ENCODE assay signal across 8 cellular contexts in genomic region chr12:96121271-96121711, GRCh38.
DNase-seq lines count a peak whose midpoint lies in the region; ATAC-seq, FAIRE-seq and TF ChIP-seq lines count a peak whose summit lies in the region.

No MANE protein-coding gene starts in this region.

- no peak overlapping the region for H2BK5ac ChIP-seq in mesenchymal stem cell (ENCODE audit: low read depth, low read length, poor library complexity, severe bottlenecking)

- intact Hi-C loops in transverse colon (cut with DNase I; ENCODE audit: low total_unique reads): no loop called here

- H3K27me3 ChIP-seq in mesenchymal stem cell (ENCODE audit: control insufficient read depth in 1 of 2, insufficient read depth in 1 of 2, low read length in 2 of 2) (peaks cover 0 to 4% of the 10 kb centered on the region in 2 experiments), transverse colon (peaks cover 5% of the 10 kb centered on the region)

- no peaks in the 10 kb centered on the region for H3K36me3 ChIP-seq in mesenchymal stem cell (ENCODE audit: control insufficient read depth in 1 of 2, insufficient read depth in 2 of 2, low read depth in 1 of 2, low read length in 2 of 2)
- no peaks in the 10 kb centered on the region for H3K36me3 ChIP-seq in transverse colon

- no peak overlapping the region for H2BK12ac ChIP-seq in mesenchymal stem cell (ENCODE audit: low read length in 2 of 2)

- no peak overlapping the region for H3K23ac ChIP-seq in mesenchymal stem cell (ENCODE audit: low read length in 2 of 2)

- no peak overlapping the region for H2AFZ ChIP-seq in mesenchymal stem cell (ENCODE audit: low read depth, low read length)

- H4K91ac ChIP-seq in mesenchymal stem cell (ENCODE audit: low read length): no peak overlapping the region

- 61% methylated on average over 4 of the region's 4 CpGs for WGBS in mesenchymal stem cell
- WGBS in transverse colon (ENCODE audit: low coverage in 1 of 2), 2 donors: 45 to 60% methylated on average over 1 to 4 of the region's 4 CpGs

- H2BK15ac ChIP-seq in mesenchymal stem cell (ENCODE audit: low read depth, poor library complexity, severe bottlenecking): no peak overlapping the region

- no peak overlapping the region for H3K18ac ChIP-seq in mesenchymal stem cell (ENCODE audit: low read depth in 1 of 2, low read length in 2 of 2)

- no peak overlapping the region for H3K9ac ChIP-seq in mesenchymal stem cell (ENCODE audit: low read length)

- H4K8ac ChIP-seq in mesenchymal stem cell (ENCODE audit: low read length): no peak overlapping the region

- H3K27ac ChIP-seq in mesenchymal stem cell (ENCODE audit: low read length, poor library complexity, severe bottlenecking): no peak overlapping the region
- no peak overlapping the region for H3K27ac ChIP-seq in transverse colon

- H2BK120ac ChIP-seq in mesenchymal stem cell (ENCODE audit: low read depth, low read length): no peak overlapping the region

- DNase-seq in NB4 (ENCODE audit: low read depth) (peak; percentile 99), mesenchymal stem cell (peak; percentile 43), D721Med (ENCODE audit: insufficient read length, low spot score) (no peak), transverse colon (no peak)
- DNase-seq in stimulated activated CD4-positive, alpha-beta T cell treated with anti-CD3 and anti-CD28 coated beads, Interleukin-4, amount 100 ng/mL, for 1 hour: no peak
- no peak for DNase-seq in central memory CD4-positive, alpha-beta T cell

- no peak overlapping the region for H3K4me2 ChIP-seq in mesenchymal stem cell (ENCODE audit: low read length, poor library complexity, severe bottlenecking)

- H3K14ac ChIP-seq in mesenchymal stem cell (ENCODE audit: low read length in 2 of 2): no peak overlapping the region

- H3K9me3 ChIP-seq in mesenchymal stem cell (ENCODE audit: control insufficient read depth, low read length) (no peaks in the 10 kb centered on the region), transverse colon (no peaks in the 10 kb centered on the region)

- no peak overlapping the region for H3K4ac ChIP-seq in mesenchymal stem cell (ENCODE audit: low read depth in 1 of 2, low read length in 2 of 2)

- no peak for TF ChIP-seq POLR2A in NB4 (IDR thresholded peaks at IDR 0.05; ENCODE audit: extremely low read depth, insufficient read length)
- no peak for TF ChIP-seq POLR2A in transverse colon (IDR thresholded peaks at IDR 0.05)

- no peak for TF ChIP-seq CTCF in NB4 (IDR thresholded peaks at IDR 0.05; ENCODE audit: low read depth, low read length)
- TF ChIP-seq CTCF in D721Med (IDR thresholded peaks at IDR 0.05; ENCODE audit: insufficient read depth, missing control alignments): no peak
- TF ChIP-seq CTCF in transverse colon (IDR thresholded peaks at IDR 0.05): no peak

- H3K4me3 ChIP-seq in NB4 (ENCODE audit: low read depth, low read length): peak overlapping the region; percentile 35
- peak overlapping the region in 1 of 2 experiments; percentile 22 for H3K4me3 ChIP-seq in mesenchymal stem cell (ENCODE audit: insufficient read depth in 1 of 2, low read depth in 1 of 2, low read length in 2 of 2)
- H3K4me3 ChIP-seq in transverse colon: no peak overlapping the region

- no peaks in the 10 kb centered on the region for H3K79me1 ChIP-seq in mesenchymal stem cell (replicated peaks; ENCODE audit: low read length, poor library complexity, severe bottlenecking)

- in situ Hi-C loops in transverse colon (cut with MboI; ENCODE audit: low pct_ligation_motif_present in 1 of 4, low pct_unique_long_range_greater_than_20kb in 1 of 4, low sequenced_read_pairs in 3 of 4): no loop called here

- ATAC-seq in GM18858 (IDR thresholded peaks at IDR 0.05; ENCODE audit: unreplicated experiment): peak; percentile 44
- ATAC-seq in HG02610 (IDR thresholded peaks at IDR 0.05; ENCODE audit: unreplicated experiment): peak; percentile 77

- no peak for FAIRE-seq in D721Med (lab: Jason Lieb, UNC)

- no peak for TF ChIP-seq EP300 in transverse colon (IDR thresholded peaks at IDR 0.05; ENCODE audit: low read depth)

- no peak overlapping the region for H2AK5ac ChIP-seq in mesenchymal stem cell (ENCODE audit: low read length, severe bottlenecking)

- H3K4me1 ChIP-seq in mesenchymal stem cell (ENCODE audit: control insufficient read depth, insufficient read depth, low read depth, low read length): no peaks in the 10 kb centered on the region
- H3K4me1 ChIP-seq in transverse colon: peaks cover 0 to 9% (median 3%) of the 10 kb centered on the region in 4 donors

Comparison
In these comparisons a context has a peak if more than half of its experiments do, and no peak if none do; other contexts are left out.
1. DNase-seq: peak in NB4 (single experiment) and mesenchymal stem cell (single experiment); none in D721Med (single experiment), stimulated activated CD4-positive, alpha-beta T cell treated with anti-CD3 and anti-CD28 coated beads, Interleukin-4, amount 100 ng/mL, for 1 hour (single experiment), central memory CD4-positive, alpha-beta T cell (single experiment) and transverse colon (single experiment).